In the genomic region with DNA sequence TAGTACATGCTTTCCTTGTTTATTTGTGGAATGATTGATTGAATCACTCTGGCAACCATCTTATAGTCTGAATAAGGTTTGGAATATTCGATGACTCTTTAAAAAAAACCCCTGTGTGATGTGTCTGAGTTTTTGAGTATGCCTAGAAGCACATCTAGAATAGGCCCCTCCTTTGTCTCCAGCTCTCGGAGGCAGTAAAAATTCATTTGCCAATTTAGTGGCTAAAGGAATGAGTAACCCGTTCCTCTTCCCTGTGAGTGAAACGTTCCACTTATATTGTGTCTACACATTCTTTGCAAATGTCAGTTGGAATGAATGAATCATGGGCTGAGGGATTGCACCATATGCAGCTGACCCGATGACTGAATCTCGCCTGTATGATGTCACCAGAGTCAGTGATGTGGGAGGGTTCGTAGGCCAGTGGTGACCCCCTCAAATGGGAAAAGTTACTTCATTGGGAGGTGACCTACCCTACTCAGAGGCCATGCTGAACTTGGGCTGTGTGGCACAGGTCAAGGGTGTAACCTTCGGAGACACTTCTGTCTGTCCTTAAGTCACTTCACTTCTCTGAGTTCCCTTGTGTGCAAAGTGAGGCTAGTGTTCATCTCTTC, we compare ENCODE assay signal across 1 cellular context.
TF ChIP-seq lines count a peak whose summit lies in the region.

No MANE protein-coding gene starts in this region.

TF ChIP-seq in HEK293, 187 proteins besides CTCF, POLR2A, EP300 and RAD21 (continued from another document):
- TF ChIP-seq, protein P1, sequence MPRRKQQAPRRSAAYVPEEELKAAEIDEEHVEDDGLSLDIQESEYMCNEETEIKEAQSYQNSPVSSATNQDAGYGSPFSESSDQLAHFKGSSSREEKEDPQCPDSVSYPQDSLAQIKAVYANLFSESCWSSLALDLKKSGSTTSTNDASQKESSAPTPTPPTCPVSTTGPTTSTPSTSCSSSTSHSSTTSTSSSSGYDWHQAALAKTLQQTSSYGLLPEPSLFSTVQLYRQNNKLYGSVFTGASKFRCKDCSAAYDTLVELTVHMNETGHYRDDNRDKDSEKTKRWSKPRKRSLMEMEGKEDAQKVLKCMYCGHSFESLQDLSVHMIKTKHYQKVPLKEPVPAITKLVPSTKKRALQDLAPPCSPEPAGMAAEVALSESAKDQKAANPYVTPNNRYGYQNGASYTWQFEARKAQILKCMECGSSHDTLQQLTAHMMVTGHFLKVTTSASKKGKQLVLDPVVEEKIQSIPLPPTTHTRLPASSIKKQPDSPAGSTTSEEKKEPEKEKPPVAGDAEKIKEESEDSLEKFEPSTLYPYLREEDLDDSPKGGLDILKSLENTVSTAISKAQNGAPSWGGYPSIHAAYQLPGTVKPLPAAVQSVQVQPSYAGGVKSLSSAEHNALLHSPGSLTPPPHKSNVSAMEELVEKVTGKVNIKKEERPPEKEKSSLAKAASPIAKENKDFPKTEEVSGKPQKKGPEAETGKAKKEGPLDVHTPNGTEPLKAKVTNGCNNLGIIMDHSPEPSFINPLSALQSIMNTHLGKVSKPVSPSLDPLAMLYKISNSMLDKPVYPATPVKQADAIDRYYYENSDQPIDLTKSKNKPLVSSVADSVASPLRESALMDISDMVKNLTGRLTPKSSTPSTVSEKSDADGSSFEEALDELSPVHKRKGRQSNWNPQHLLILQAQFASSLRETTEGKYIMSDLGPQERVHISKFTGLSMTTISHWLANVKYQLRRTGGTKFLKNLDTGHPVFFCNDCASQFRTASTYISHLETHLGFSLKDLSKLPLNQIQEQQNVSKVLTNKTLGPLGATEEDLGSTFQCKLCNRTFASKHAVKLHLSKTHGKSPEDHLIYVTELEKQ (tag by site-specific recombination; IDR thresholded peaks at IDR 0.05; ENCODE audit: borderline replicate concordance), result no peak; the same call in 1 of the 2 replicates
- TF ChIP-seq TCF7L2 (IDR thresholded peaks at IDR 0.05; ENCODE audit: borderline replicate concordance, low read depth, low read length) (no peak), ZNF629 (tag by site-specific recombination; IDR thresholded peaks at IDR 0.05) (peak; percentile 96), ZNF549 (tag by site-specific recombination; IDR thresholded peaks at IDR 0.05) (no peak), ZNF10 (tag by site-specific recombination; IDR thresholded peaks at IDR 0.05) (no peak)
TF ChIP-seq in HEK293: peak in this region for 23.
